14 cellular contexts compared by ENCODE assay signal in genomic region chr11:120819003-120819402, GRCh38.
"Had no signal": no experiment of that assay in that cellular context is flagged by ENCODE, and none has a peak within 500 bp of the region (broad histone marks: within the 10 kb centered on the region; RNA-seq: fewer than 3 reads in every experiment).

No MANE protein-coding gene starts in this region.

- H3K9me3 Mint-ChIP-seq: effector memory CD8-positive, alpha-beta T cell; neural crest cell had no signal

- H3K36me3 ChIP-seq: ascending aorta, sigmoid colon, stomach, upper lobe of left lung had no signal

- H3K27ac Mint-ChIP-seq: effector memory CD8-positive, alpha-beta T cell had no signal

- H3K9me3 ChIP-seq: ascending aorta, sigmoid colon, stomach, testis, upper lobe of left lung had no signal

- H3K27ac ChIP-seq: ascending aorta, sigmoid colon, stomach, testis, upper lobe of left lung had no signal

- H3K4me3 Mint-ChIP-seq: effector memory CD8-positive, alpha-beta T cell; neural crest cell had no signal

- FAIRE-seq: bronchial epithelial cell, frontal cortex had no signal

- H3K4me3 ChIP-seq: ascending aorta, sigmoid colon, stomach, testis, upper lobe of left lung had no signal

- H3K4me1 ChIP-seq: ascending aorta, stomach, testis, upper lobe of left lung had no signal

- H3K27me3 ChIP-seq: ascending aorta, sigmoid colon, testis, upper lobe of left lung had no signal

- DNase-seq: activated naive CD4-positive, alpha-beta T cell treated with Interleukin-2 at 50 U/mL for 16 hours; activated T-cell treated with anti-CD3 and anti-CD28 coated beads for 4 hours; dermis blood vessel endothelial cell; effector memory CD8-positive, alpha-beta T cell; sigmoid colon; stimulated activated CD4-positive, alpha-beta T cell treated with anti-CD3 and anti-CD28 coated beads, Interleukin-1b, Interleukin-23, amount 100 ng/mL, for 48 hours; stomach; testis; upper lobe of left lung had no signal

- ATAC-seq: activated CD4-positive, CD25-positive, alpha-beta regulatory T cell treated with anti-CD3 and anti-CD28 coated beads, Interleukin-2, amount 50 U/mL, for 24 hours; effector memory CD8-positive, alpha-beta T cell had no signal
